In the genomic region with DNA sequence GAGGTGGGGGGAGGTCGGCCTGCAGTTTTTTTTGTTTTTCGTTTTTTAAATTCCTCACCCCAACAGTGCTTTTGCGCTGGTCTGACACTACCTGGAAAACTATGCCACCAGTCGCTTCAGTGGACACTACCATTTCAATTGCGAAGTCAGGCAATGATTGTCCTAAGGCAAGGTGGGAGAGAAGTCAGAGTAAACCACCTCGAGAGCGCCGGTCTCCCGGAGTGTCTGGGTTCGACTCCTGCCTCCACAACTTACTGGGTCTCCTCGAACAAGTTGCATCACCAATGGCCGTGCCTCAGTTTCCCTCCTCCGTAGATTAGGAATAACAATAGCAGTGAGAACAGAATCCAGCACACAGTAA, we compare ENCODE assay signal across 8 cellular contexts. TPM values are rescaled to one million over a fixed set of nuclear protein-coding genes. Genes with fewer than 3 reads are reported as not detected.
DNase-seq lines count a peak whose midpoint lies in the region; ATAC-seq, FAIRE-seq and TF ChIP-seq lines count a peak whose summit lies in the region.

No MANE protein-coding gene starts in this region.

- no peaks in the 10 kb centered on the region for H3K36me3 ChIP-seq in CD8-positive, alpha-beta T cell (ENCODE audit: insufficient read depth, low read length)
- peaks cover 0 to 2% (median 0%) of the 10 kb centered on the region in 3 donors for H3K36me3 ChIP-seq in pancreas

- H3K4me3 ChIP-seq in CD8-positive, alpha-beta T cell (ENCODE audit: low read depth, low read length), result no peak overlapping the region
- peak overlapping the region; percentile 55 to 84 (median 80) for H3K4me3 ChIP-seq in pancreas

- FAIRE-seq in pancreas (lab: Jason Lieb, UNC), result no peak
- no peak for FAIRE-seq in urothelium cell line (lab: Jason Lieb, UNC)

- no peaks in the 10 kb centered on the region for H3K4me1 ChIP-seq in CD8-positive, alpha-beta T cell (ENCODE audit: insufficient read depth, low read length)
- peaks cover 16 to 37% (median 27%) of the 10 kb centered on the region in 3 donors for H3K4me1 ChIP-seq in pancreas

- peak overlapping the region; percentile 68 for H3K4me3 Mint-ChIP-seq in CD8-positive, alpha-beta T cell
- H3K4me3 Mint-ChIP-seq in T-helper 17 cell, result peak overlapping the region; percentile 78

- H3K27ac Mint-ChIP-seq in CD8-positive, alpha-beta T cell, result no peak overlapping the region
- H3K27ac Mint-ChIP-seq in T-helper 17 cell, result no peak overlapping the region

- intact Hi-C loops in CD8-positive, alpha-beta T cell (cut with DNase I, micrococcal nuclease), result no loop called here
- intact Hi-C loops in pancreas (cut with DNase I), result no loop called here

- no peaks in the 10 kb centered on the region for H3K9me3 ChIP-seq in CD8-positive, alpha-beta T cell (ENCODE audit: low read length)
- H3K9me3 ChIP-seq in T-helper 17 cell (ENCODE audit: control insufficient read depth, low read length, poor library complexity, severe bottlenecking) (peaks cover 4% of the 10 kb centered on the region), pancreas (no peaks in the 10 kb centered on the region)

- H3K27me3 ChIP-seq in CD8-positive, alpha-beta T cell (ENCODE audit: insufficient read depth, low read length), result no peaks in the 10 kb centered on the region
- no peaks in the 10 kb centered on the region for H3K27me3 ChIP-seq in pancreas

- DNase-seq in CD8-positive, alpha-beta T cell, result no peak
- DNase-seq in T-helper 17 cell (no peak), glomerular visceral epithelial cell (ENCODE audit: extremely low spot score) (peak; percentile 13), pancreas (peak in 1 of 6 donors; percentile 25), EL (no peak), hepatic stellate cell (ENCODE audit: low spot score) (no peak), urothelium cell line (ENCODE audit: low spot score) (no peak)

- POLR2A ChIA-PET in CD8-positive, alpha-beta T cell (lab: Charles Lee), result no interaction called here

- CTCF ChIA-PET in CD8-positive, alpha-beta T cell (lab: Charles Lee), result no interaction called here

- H3K27me3 Mint-ChIP-seq in CD8-positive, alpha-beta T cell (ENCODE audit: low read depth), result peaks cover 37% of the 10 kb centered on the region
- H3K27me3 Mint-ChIP-seq in T-helper 17 cell, result peaks cover 57% of the 10 kb centered on the region

- no peak for ATAC-seq in CD8-positive, alpha-beta T cell
- ATAC-seq in T-helper 17 cell (no peak), pancreas (peak in 3 of 4 donors; percentile 4 to 15 (median 14)), HG02588 (IDR thresholded peaks at IDR 0.05; ENCODE audit: unreplicated experiment) (no peak)

- peaks cover 4% of the 10 kb centered on the region for H3K4me1 Mint-ChIP-seq in CD8-positive, alpha-beta T cell (ENCODE audit: low read depth)
- H3K4me1 Mint-ChIP-seq in T-helper 17 cell, result peaks cover 4% of the 10 kb centered on the region

- no peaks in the 10 kb centered on the region for H3K36me3 Mint-ChIP-seq in CD8-positive, alpha-beta T cell
- no peaks in the 10 kb centered on the region for H3K36me3 Mint-ChIP-seq in T-helper 17 cell (ENCODE audit: low read depth)

- H3K27ac ChIP-seq in CD8-positive, alpha-beta T cell (ENCODE audit: low read depth, low read length), result no peak overlapping the region
- H3K27ac ChIP-seq in pancreas, result peak overlapping the region; percentile 72 to 93 (median 86)

- no peak for TF ChIP-seq CTCF in CD8-positive, alpha-beta T cell (IDR thresholded peaks at IDR 0.05)
- TF ChIP-seq CTCF in pancreas (IDR thresholded peaks at IDR 0.05), result no peak

- WGBS in pancreas, 2 donors, result 10 to 13% methylated on average over 13 of the region's 13 CpGs

- H3K9me3 Mint-ChIP-seq in CD8-positive, alpha-beta T cell, result no peaks in the 10 kb centered on the region

RNA-seq across cellular contexts. Expression of a gene that starts 0.6 kb away (rescaled TPM):
- not detected for total RNA-seq in CD8-positive, alpha-beta T cell
- total RNA-seq in T-helper 17 cell (1 to 10 TPM in 1 of 2 donors, under 1 TPM in 1; 0.68 to 2.1 TPM), pancreas (10 to 100 TPM; 17.3 to 52.5 (median 24.4) TPM)
- 10 to 100 TPM; 13.0 to 22.6 TPM for polyA plus RNA-seq in pancreas

Comparison
In these comparisons a context has a peak if more than half of its experiments do, and no peak if none do; other contexts are left out.
1. ATAC-seq: peak in pancreas (3 of 4); none in CD8-positive, alpha-beta T cell (single experiment), T-helper 17 cell (single experiment) and HG02588 (single experiment).
2. RNA of a gene that starts 0.6 kb away (total RNA-seq): 17.3 to 52.5 TPM in pancreas; 0.68 to 2.1 TPM in T-helper 17 cell and not detected in CD8-positive, alpha-beta T cell; every median in the first group is over 4 times any median in the second.